1 cellular context compared by ENCODE assay signal in genomic region chr2:177247693-177248262, GRCh38.
TF ChIP-seq lines count a peak whose summit lies in the region.

No MANE protein-coding gene starts in this region.

TF ChIP-seq in A549, 52 proteins besides CTCF, POLR2A, EP300 and RAD21 (continued from another document):
- TF ChIP-seq REST (IDR thresholded peaks at IDR 0.05) = no peak
